In genomic region chr5:39709032-39709431, GRCh38 we compare ENCODE assay signal across 33 cellular contexts.
"Had no signal": no experiment of that assay in that cellular context is flagged by ENCODE, and none has a peak within 500 bp of the region (broad histone marks: within the 10 kb centered on the region; RNA-seq: fewer than 3 reads in every experiment).

No MANE protein-coding gene starts in this region.

- H3K4me1 Mint-ChIP-seq: activated B cell treated with CpG ODN at 0.5 μM for 24 hours; activated CD8-positive, alpha-beta memory T cell treated with anti-CD3 and anti-CD28 coated beads, Interleukin-2, amount 10 ng/mL, durations not matched to agents 7 days and 5 days; activated naive CD4-positive, alpha-beta T cell treated with anti-CD3 and anti-CD28 coated beads, Interleukin-2, amount 10 ng/mL, durations not matched to agents 7 days and 5 days; activated naive CD8-positive, alpha-beta T cell treated with anti-CD3 and anti-CD28 coated beads, Interleukin-2, amount 10 ng/mL, durations not matched to agents 7 days and 5 days; central memory CD8-positive, alpha-beta T cell; endodermal cell; T-helper 17 cell had no signal

- H3K27me3 Mint-ChIP-seq: dendritic cell treated with granulocyte-macrophage colony-stimulating factor and Interleukin-4, amounts not matched to agents 40 ng/mL and 50 ng/mL, for 4 days had no signal

- H3K27me3 ChIP-seq: ascending aorta, brain microvascular endothelial cell, esophagus muscularis mucosa, foreskin keratinocyte, gastroesophageal sphincter had no signal

- H3K9me3 ChIP-seq: ascending aorta, esophagus muscularis mucosa, gastroesophageal sphincter had no signal

- H3K4me1 ChIP-seq: ascending aorta, esophagus muscularis mucosa, foreskin keratinocyte, gastroesophageal sphincter had no signal

- H3K4me3 Mint-ChIP-seq: activated B cell treated with CpG ODN at 0.5 μM for 24 hours; activated CD8-positive, alpha-beta memory T cell treated with anti-CD3 and anti-CD28 coated beads, Interleukin-2, amount 10 ng/mL, durations not matched to agents 7 days and 5 days; activated CD8-positive, alpha-beta T cell treated with anti-CD3 and anti-CD28 coated beads for 36 hours; activated naive CD4-positive, alpha-beta T cell treated with anti-CD3 and anti-CD28 coated beads, Interleukin-2, amount 10 ng/mL, durations not matched to agents 7 days and 5 days; activated naive CD8-positive, alpha-beta T cell treated with anti-CD3 and anti-CD28 coated beads, Interleukin-2, amount 10 ng/mL, durations not matched to agents 7 days and 5 days; activated T-helper 1 cell treated with anti-CD3 and anti-CD28 coated beads, Interleukin-12 subunit alpha, Interleukin-12 subunit beta, Interleukin-2, Interleukin-4 antibody, amounts not matched to agents 30 ng/mL and 10 ng/mL and 1 ng/mL, durations not matched to agents 14 hours and 24 hours and 36 hours; central memory CD8-positive, alpha-beta T cell; dendritic cell treated with granulocyte-macrophage colony-stimulating factor and Interleukin-4, amounts not matched to agents 40 ng/mL and 50 ng/mL, for 4 days; endodermal cell; T-helper 17 cell; T-helper 2 cell treated with Interferon-gamma antibody and Interleukin-4, amounts not matched to agents 5 μg/mL and 100 μg/mL, for 36 hours had no signal

- H3K27ac Mint-ChIP-seq: activated B cell treated with CpG ODN at 0.5 μM for 24 hours; activated CD8-positive, alpha-beta memory T cell treated with anti-CD3 and anti-CD28 coated beads, Interleukin-2, amount 10 ng/mL, durations not matched to agents 7 days and 5 days; activated CD8-positive, alpha-beta T cell treated with anti-CD3 and anti-CD28 coated beads for 36 hours; activated naive CD4-positive, alpha-beta T cell treated with anti-CD3 and anti-CD28 coated beads, Interleukin-2, amount 10 ng/mL, durations not matched to agents 7 days and 5 days; activated naive CD4-positive, alpha-beta T cell treated with anti-CD3 and anti-CD28 coated beads, Interleukin-2, amount 50 U/mL, for 72 hours; activated naive CD8-positive, alpha-beta T cell treated with anti-CD3 and anti-CD28 coated beads, Interleukin-2, amount 10 ng/mL, durations not matched to agents 7 days and 5 days; activated T-helper 1 cell treated with anti-CD3 and anti-CD28 coated beads, Interleukin-12 subunit alpha, Interleukin-12 subunit beta, Interleukin-2, Interleukin-4 antibody, amounts not matched to agents 30 ng/mL and 10 ng/mL and 1 ng/mL, durations not matched to agents 14 hours and 24 hours and 36 hours; activated T-helper 2 cell treated with anti-CD3 and anti-CD28 coated beads, Interferon-gamma antibody, Interleukin-2, Interleukin-4, amounts not matched to agents 10 μg/mL and 5 μg/mL and 100 μg/mL, durations not matched to agents 14 hours and 24 hours and 36 hours; dendritic cell treated with granulocyte-macrophage colony-stimulating factor and Interleukin-4, amounts not matched to agents 40 ng/mL and 50 ng/mL, for 4 days; endodermal cell; T-helper 17 cell; T-helper 2 cell treated with Interferon-gamma antibody and Interleukin-4, amounts not matched to agents 5 μg/mL and 100 μg/mL, for 36 hours had no signal

- DNase-seq: activated B cell treated with CpG ODN at 0.5 μM for 24 hours; activated CD4-positive, alpha-beta T cell treated with anti-CD3 and anti-CD28 coated beads for 48 hours; activated CD4-positive, alpha-beta T cell treated with anti-CD3 and anti-CD28 coated beads, Interleukin-2, amount 50 U/mL, for 1 hour; activated CD4-positive, alpha-beta T cell treated with anti-CD3 and anti-CD28 coated beads, Interleukin-2, amount 50 U/mL, for 48 hours; activated CD8-positive, alpha-beta memory T cell treated with anti-CD3 and anti-CD28 coated beads, Interleukin-2, amount 10 ng/mL, durations not matched to agents 7 days and 5 days; activated CD8-positive, alpha-beta memory T cell treated with anti-CD3 and anti-CD28 coated beads, Interleukin-2, amount 50 U/mL, for 4 hours; activated CD8-positive, alpha-beta T cell treated with anti-CD3 and anti-CD28 coated beads for 36 hours; activated gamma-delta T cell; activated naive CD4-positive, alpha-beta T cell; activated naive CD4-positive, alpha-beta T cell treated with anti-CD3 and anti-CD28 coated beads, Interleukin-2, amount 10 ng/mL, durations not matched to agents 7 days and 5 days; activated naive CD8-positive, alpha-beta T cell treated with anti-CD3 and anti-CD28 coated beads, Interleukin-2, amount 10 ng/mL, durations not matched to agents 7 days and 5 days; activated T-cell treated with anti-CD3 and anti-CD28 coated beads, Interleukin-2, amount 50 U/mL, for 1 hour; activated T-cell treated with anti-CD3 and anti-CD28 coated beads, Interleukin-2, amount 50 U/mL, for 48 hours; brain microvascular endothelial cell; dorsolateral prefrontal cortex; effector memory CD4-positive, alpha-beta T cell; endodermal cell; foreskin keratinocyte; T-helper 1 cell; T-helper 17 cell; T1000; WERI-Rb-1 had no signal

- H3K9me3 Mint-ChIP-seq: activated B cell treated with CpG ODN at 0.5 μM for 24 hours; activated CD8-positive, alpha-beta T cell treated with anti-CD3 and anti-CD28 coated beads for 36 hours; activated naive CD4-positive, alpha-beta T cell treated with anti-CD3 and anti-CD28 coated beads, Interleukin-2, amount 10 ng/mL, durations not matched to agents 7 days and 5 days; activated naive CD4-positive, alpha-beta T cell treated with anti-CD3 and anti-CD28 coated beads, Interleukin-2, amount 50 U/mL, for 72 hours; activated naive CD8-positive, alpha-beta T cell treated with anti-CD3 and anti-CD28 coated beads, Interleukin-2, amount 10 ng/mL, durations not matched to agents 7 days and 5 days; activated T-helper 1 cell treated with anti-CD3 and anti-CD28 coated beads, Interleukin-12 subunit alpha, Interleukin-12 subunit beta, Interleukin-2, Interleukin-4 antibody, amounts not matched to agents 30 ng/mL and 10 ng/mL and 1 ng/mL, durations not matched to agents 14 hours and 24 hours and 36 hours; activated T-helper 2 cell treated with anti-CD3 and anti-CD28 coated beads, Interferon-gamma antibody, Interleukin-2, Interleukin-4, amounts not matched to agents 10 μg/mL and 5 μg/mL and 100 μg/mL, durations not matched to agents 14 hours and 24 hours and 36 hours; central memory CD8-positive, alpha-beta T cell; dendritic cell treated with granulocyte-macrophage colony-stimulating factor and Interleukin-4, amounts not matched to agents 40 ng/mL and 50 ng/mL, for 4 days; endodermal cell; T-helper 2 cell treated with Interferon-gamma antibody and Interleukin-4, amounts not matched to agents 5 μg/mL and 100 μg/mL, for 36 hours had no signal

- H3K4me3 ChIP-seq: ascending aorta, coronary artery, dorsolateral prefrontal cortex, esophagus muscularis mucosa, gastroesophageal sphincter had no signal

- H3K36me3 Mint-ChIP-seq: activated CD8-positive, alpha-beta memory T cell treated with anti-CD3 and anti-CD28 coated beads, Interleukin-2, amount 10 ng/mL, durations not matched to agents 7 days and 5 days; activated naive CD4-positive, alpha-beta T cell treated with anti-CD3 and anti-CD28 coated beads, Interleukin-2, amount 10 ng/mL, durations not matched to agents 7 days and 5 days; activated naive CD4-positive, alpha-beta T cell treated with anti-CD3 and anti-CD28 coated beads, Interleukin-2, amount 50 U/mL, for 72 hours; activated naive CD8-positive, alpha-beta T cell treated with anti-CD3 and anti-CD28 coated beads, Interleukin-2, amount 10 ng/mL, durations not matched to agents 7 days and 5 days had no signal

- ATAC-seq: activated CD4-positive, CD25-positive, alpha-beta regulatory T cell treated with anti-CD3 and anti-CD28 coated beads, Interleukin-2, amount 50 U/mL, for 24 hours; activated CD8-positive, alpha-beta memory T cell treated with anti-CD3 and anti-CD28 coated beads, Interleukin-2, amount 10 ng/mL, durations not matched to agents 7 days and 5 days; activated CD8-positive, alpha-beta T cell treated with anti-CD3 and anti-CD28 coated beads for 36 hours; activated naive CD4-positive, alpha-beta T cell treated with anti-CD3 and anti-CD28 coated beads, Interleukin-2, amount 50 U/mL, for 72 hours; foreskin keratinocyte; gastroesophageal sphincter; T-helper 17 cell had no signal

- H3K27ac ChIP-seq: ascending aorta, brain microvascular endothelial cell, coronary artery, dorsolateral prefrontal cortex, esophagus muscularis mucosa, foreskin keratinocyte, gastroesophageal sphincter, WERI-Rb-1 had no signal

- H3K36me3 ChIP-seq: ascending aorta, brain microvascular endothelial cell, esophagus muscularis mucosa, gastroesophageal sphincter, WERI-Rb-1 had no signal
